28 cellular contexts compared by ENCODE assay signal in the genomic region with DNA sequence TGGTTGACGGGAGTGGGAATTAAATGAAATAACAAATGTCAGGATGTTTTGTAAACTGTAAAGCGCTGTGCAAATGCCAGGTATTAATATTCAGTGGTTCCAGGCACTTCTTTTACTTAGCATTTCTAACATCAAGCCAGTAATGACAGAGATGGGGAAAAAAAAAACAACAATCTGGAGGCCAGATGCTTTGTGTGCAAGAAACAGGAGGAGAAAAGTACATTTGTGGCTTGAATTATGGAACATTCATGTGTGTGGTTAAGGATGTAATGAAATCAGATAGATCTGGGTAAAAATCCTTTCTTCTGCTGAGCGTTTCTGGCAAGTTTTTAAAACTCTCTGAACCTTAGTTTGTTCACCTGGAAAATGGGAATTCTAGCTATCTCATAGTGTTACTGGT.
"Had no signal": no experiment of that assay in that cellular context is flagged by ENCODE, and none has a peak within 500 bp of the region (broad histone marks: within the 10 kb centered on the region; RNA-seq: fewer than 3 reads in every experiment).

No MANE protein-coding gene starts in this region.

- ATAC-seq: activated CD4-positive, alpha-beta T cell treated with anti-CD3 and anti-CD28 coated beads for 36 hours; activated CD8-positive, alpha-beta T cell treated with anti-CD3 and anti-CD28 coated beads, Interleukin-2, amount 10 ng/mL, durations not matched to agents 7 days and 5 days; activated T-cell treated with anti-CD3 and anti-CD28 coated beads, Interleukin-2, amount 50 U/mL, for 4 hours; PC-3 had no signal

- DNase-seq: activated CD4-positive, alpha-beta T cell treated with anti-CD3 and anti-CD28 coated beads for 36 hours; activated CD4-positive, alpha-beta T cell treated with anti-CD3 and anti-CD28 coated beads, Interleukin-2, amount 10 ng/mL, durations not matched to agents 7 days and 5 days; activated CD4-positive, alpha-beta T cell treated with anti-CD3 and anti-CD28 coated beads, Interleukin-2, amount 50 U/mL, for 48 hours; activated CD8-positive, alpha-beta T cell treated with anti-CD3 and anti-CD28 coated beads, Interleukin-2, amount 10 ng/mL, durations not matched to agents 7 days and 5 days; activated effector memory CD4-positive, alpha-beta T cell treated with Interleukin-2 at 50 U/mL for 16 hours; activated naive CD4-positive, alpha-beta T cell; activated naive CD4-positive, alpha-beta T cell treated with anti-CD3 and anti-CD28 coated beads, Interleukin-2, amount 50 U/mL, for 16 hours; activated naive CD8-positive, alpha-beta T cell treated with anti-CD3 and anti-CD28 coated beads for 36 hours; activated T-cell treated with anti-CD3 and anti-CD28 coated beads, Interleukin-2, amount 50 U/mL, for 4 hours; amniotic stem cell; aorta; brain microvascular endothelial cell; central memory CD4-positive, alpha-beta T cell; MM.1S; MV-4-11; NCI-H1092; NCI-H1436 treated with DMSO at 0.1 percent for 48 hours; NCI-H187 treated with DMSO at 0.1 percent for 48 hours; NCI-H2081; NCI-H345; NCI-H524 treated with DMSO at 0.1 percent for 48 hours; PC-3; Peyer's patch; Right ventricle myocardium superior; SW 1271; T-helper 1 cell; T-helper 2 cell; T-helper 9 cell had no signal
